Comparison of ENCODE assay signal across 19 cellular contexts in the genomic region with DNA sequence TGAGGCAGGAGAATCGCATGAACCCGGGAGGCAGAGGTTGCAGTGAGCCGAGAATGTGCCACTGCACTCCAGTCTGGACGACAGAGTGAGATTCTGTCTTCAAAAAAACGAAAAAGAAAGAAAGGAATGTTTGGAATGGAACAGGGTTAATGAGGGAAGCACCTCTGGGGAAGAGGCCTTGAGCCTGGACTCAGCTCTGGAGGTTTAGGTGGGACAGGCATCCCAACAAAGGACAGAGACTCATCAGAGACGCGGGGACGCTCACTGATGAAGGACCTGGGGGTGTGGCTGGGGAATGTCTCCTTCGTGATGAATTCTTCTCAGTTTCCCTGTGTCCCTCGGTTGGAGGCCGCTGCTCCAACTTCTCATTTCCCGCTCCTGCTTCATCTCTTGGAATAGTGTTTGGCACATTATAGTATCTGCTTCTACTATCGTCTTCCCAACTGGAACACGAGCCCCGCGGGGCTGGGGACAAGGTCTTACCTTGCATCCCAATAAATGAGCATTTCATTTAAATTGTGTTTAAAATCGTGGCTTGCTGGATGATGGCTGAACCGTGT. TPM values are rescaled to one million over a fixed set of nuclear protein-coding genes. Genes with fewer than 3 reads are reported as not detected.
DNase-seq lines count a peak whose midpoint lies in the region; ATAC-seq and TF ChIP-seq lines count a peak whose summit lies in the region.
"Had no signal": no experiment of that assay in that cellular context is flagged by ENCODE, and none has a peak within 500 bp of the region (broad histone marks: within the 10 kb centered on the region; RNA-seq: fewer than 3 reads in every experiment).

No MANE protein-coding gene starts in this region.

- H3K9me3 Mint-ChIP-seq in GM23338 (no peaks in the 10 kb centered on the region), osteocyte (ENCODE audit: unreplicated experiment) (no peaks in the 10 kb centered on the region), neural progenitor cell (no peaks in the 10 kb centered on the region)

- H3F3A ChIP-seq in GM23338 (replicated peaks; ENCODE audit: low read depth), result no peaks in the 10 kb centered on the region
- H3F3A ChIP-seq in neural progenitor cell (ENCODE audit: low read depth), result no peaks in the 10 kb centered on the region

- no peak overlapping the region for H3K27ac Mint-ChIP-seq in GM23338
- H3K27ac Mint-ChIP-seq in osteocyte (ENCODE audit: unreplicated experiment), result no peak overlapping the region
- H3K27ac Mint-ChIP-seq in neural progenitor cell, result no peak overlapping the region
- H3K27ac Mint-ChIP-seq: CD14-positive monocyte had no signal

- H3K27me3 Mint-ChIP-seq in GM23338 (ENCODE audit: insufficient read depth, low read depth, poor library complexity) (peaks cover 3% of the 10 kb centered on the region), osteocyte (ENCODE audit: unreplicated experiment) (peaks cover 24% of the 10 kb centered on the region), neural progenitor cell (ENCODE audit: insufficient read depth, low read depth) (no peaks in the 10 kb centered on the region)

- H3K4me3 ChIP-seq in BLaER1, result no peak overlapping the region
- H3K4me3 ChIP-seq in GM23338, result no peak overlapping the region
- no peak overlapping the region for H3K4me3 ChIP-seq in neural progenitor cell
- H3K4me3 ChIP-seq: MG63, SJCRH30 had no signal

- peak; percentile 35 for ATAC-seq in GM23338

- H3K27me3 ChIP-seq in BLaER1, result no peaks in the 10 kb centered on the region
- no peaks in the 10 kb centered on the region for H3K27me3 ChIP-seq in GM23338 (ENCODE audit: insufficient read depth)
- H3K27me3 ChIP-seq in neural progenitor cell, result no peaks in the 10 kb centered on the region
- H3K27me3 ChIP-seq: MG63, SJCRH30 had no signal

- H3K4me1 ChIP-seq in BLaER1 (peaks cover 22% of the 10 kb centered on the region), GM23338 (ENCODE audit: insufficient read depth) (no peaks in the 10 kb centered on the region), neural progenitor cell (no peaks in the 10 kb centered on the region)
- H3K4me1 ChIP-seq: SJCRH30 had no signal

- TF ChIP-seq CTCF in GM23338 (conservative IDR thresholded peaks at IDR 0.05; ENCODE audit: low read depth in 2 of 2) (no peak), osteocyte (IDR thresholded peaks at IDR 0.05) (no peak), neural progenitor cell (IDR thresholded peaks at IDR 0.05) (no peak)

- peaks cover 3% of the 10 kb centered on the region; the same call in 1 of the 3 replicates for H3K4me1 Mint-ChIP-seq in GM23338
- H3K4me1 Mint-ChIP-seq in osteocyte (ENCODE audit: unreplicated experiment), result peaks cover 5% of the 10 kb centered on the region
- H3K4me1 Mint-ChIP-seq in neural progenitor cell, result peaks cover 2% of the 10 kb centered on the region
- H3K4me1 Mint-ChIP-seq: CD14-positive monocyte had no signal

- H2AFZ ChIP-seq in GM23338 (peak overlapping the region; percentile 70; the same call in 1 of the 2 replicates), neural progenitor cell (replicated peaks) (no peak overlapping the region)

- H3K79me2 ChIP-seq in GM23338 (replicated peaks; ENCODE audit: insufficient read depth), result no peaks in the 10 kb centered on the region
- H3K79me2 ChIP-seq in neural progenitor cell (ENCODE audit: low read depth), result no peaks in the 10 kb centered on the region

- H3K4me2 ChIP-seq in BLaER1 (peak overlapping the region; percentile 63; the same call in 1 of the 2 replicates), GM23338 (no peak overlapping the region), neural progenitor cell (no peak overlapping the region)

- H4K20me1 ChIP-seq in BLaER1 (no peaks in the 10 kb centered on the region), GM23338 (replicated peaks; ENCODE audit: insufficient read depth) (no peaks in the 10 kb centered on the region), neural progenitor cell (ENCODE audit: low read depth) (no peaks in the 10 kb centered on the region)

- DNase-seq in GM23338 (ENCODE audit: low spot score) (peak; percentile 34), ecto neural progenitor cell (ENCODE audit: low spot score) (peak; percentile 29), osteocyte (ENCODE audit: extremely low spot score, unreplicated experiment) (peak; percentile 57), SK-N-DZ (ENCODE audit: low spot score) (no peak), neural progenitor cell (ENCODE audit: low spot score) (no peak)
- no peak for DNase-seq in activated CD8-positive, alpha-beta memory T cell treated with anti-CD3 and anti-CD28 coated beads for 24 hours
- DNase-seq: DMS 273 treated with DMSO at 0.1 percent for 48 hours, DND-41, MG63, NCI-H1048, NCI-H1436, NCI-H1930, NCI-H345, NCI-H524 treated with DMSO at 0.1 percent for 48 hours, PC-3, SJCRH30 had no signal

- H3K27ac ChIP-seq in BLaER1 (no peak overlapping the region; the same call in 1 of the 2 replicates), GM23338 (ENCODE audit: low read depth) (no peak overlapping the region), neural progenitor cell (no peak overlapping the region)
- H3K27ac ChIP-seq: SJCRH30 had no signal

- H3K9me3 ChIP-seq in BLaER1, result peaks cover 13% of the 10 kb centered on the region; the same call in 1 of the 2 replicates
- no peaks in the 10 kb centered on the region for H3K9me3 ChIP-seq in neural progenitor cell (ENCODE audit: low read depth)
- H3K9me3 ChIP-seq: MG63, SJCRH30 had no signal

- H3K9me2 ChIP-seq in GM23338 (ENCODE audit: insufficient read depth), result no peaks in the 10 kb centered on the region

- H3K4me3 Mint-ChIP-seq in GM23338 (no peak overlapping the region), osteocyte (ENCODE audit: unreplicated experiment) (no peak overlapping the region), neural progenitor cell (no peak overlapping the region)

- H3K9ac ChIP-seq in BLaER1, result no peak overlapping the region
- no peak overlapping the region for H3K9ac ChIP-seq in neural progenitor cell

- H3K36me3 ChIP-seq in BLaER1 (no peaks in the 10 kb centered on the region), GM23338 (ENCODE audit: insufficient read depth) (no peaks in the 10 kb centered on the region), neural progenitor cell (no peaks in the 10 kb centered on the region)
- H3K36me3 ChIP-seq: MG63, SJCRH30 had no signal

- H3K36me3 Mint-ChIP-seq in GM23338 (ENCODE audit: low read depth) (no peaks in the 10 kb centered on the region), osteocyte (ENCODE audit: unreplicated experiment) (no peaks in the 10 kb centered on the region), neural progenitor cell (no peaks in the 10 kb centered on the region)
- H3K36me3 Mint-ChIP-seq: CD14-positive monocyte had no signal

TF ChIP-seq in GM23338, 12 proteins besides CTCF, POLR2A, EP300 and RAD21 (continues in another document):
- TF ChIP-seq ZNF114 (CRISPR knock-in tag; IDR thresholded peaks at IDR 0.05) (no peak), EZH2 (IDR thresholded peaks at IDR 0.05; ENCODE audit: low read depth, unreplicated experiment) (no peak), JUNB (IDR thresholded peaks at IDR 0.05; ENCODE audit: unreplicated experiment) (no peak), CREB1 (CRISPR knock-in tag; IDR thresholded peaks at IDR 0.05; ENCODE audit: low read depth) (no peak), STAT1 (IDR thresholded peaks at IDR 0.05; ENCODE audit: unreplicated experiment) (no peak)
- TF ChIP-seq, protein P1, sequence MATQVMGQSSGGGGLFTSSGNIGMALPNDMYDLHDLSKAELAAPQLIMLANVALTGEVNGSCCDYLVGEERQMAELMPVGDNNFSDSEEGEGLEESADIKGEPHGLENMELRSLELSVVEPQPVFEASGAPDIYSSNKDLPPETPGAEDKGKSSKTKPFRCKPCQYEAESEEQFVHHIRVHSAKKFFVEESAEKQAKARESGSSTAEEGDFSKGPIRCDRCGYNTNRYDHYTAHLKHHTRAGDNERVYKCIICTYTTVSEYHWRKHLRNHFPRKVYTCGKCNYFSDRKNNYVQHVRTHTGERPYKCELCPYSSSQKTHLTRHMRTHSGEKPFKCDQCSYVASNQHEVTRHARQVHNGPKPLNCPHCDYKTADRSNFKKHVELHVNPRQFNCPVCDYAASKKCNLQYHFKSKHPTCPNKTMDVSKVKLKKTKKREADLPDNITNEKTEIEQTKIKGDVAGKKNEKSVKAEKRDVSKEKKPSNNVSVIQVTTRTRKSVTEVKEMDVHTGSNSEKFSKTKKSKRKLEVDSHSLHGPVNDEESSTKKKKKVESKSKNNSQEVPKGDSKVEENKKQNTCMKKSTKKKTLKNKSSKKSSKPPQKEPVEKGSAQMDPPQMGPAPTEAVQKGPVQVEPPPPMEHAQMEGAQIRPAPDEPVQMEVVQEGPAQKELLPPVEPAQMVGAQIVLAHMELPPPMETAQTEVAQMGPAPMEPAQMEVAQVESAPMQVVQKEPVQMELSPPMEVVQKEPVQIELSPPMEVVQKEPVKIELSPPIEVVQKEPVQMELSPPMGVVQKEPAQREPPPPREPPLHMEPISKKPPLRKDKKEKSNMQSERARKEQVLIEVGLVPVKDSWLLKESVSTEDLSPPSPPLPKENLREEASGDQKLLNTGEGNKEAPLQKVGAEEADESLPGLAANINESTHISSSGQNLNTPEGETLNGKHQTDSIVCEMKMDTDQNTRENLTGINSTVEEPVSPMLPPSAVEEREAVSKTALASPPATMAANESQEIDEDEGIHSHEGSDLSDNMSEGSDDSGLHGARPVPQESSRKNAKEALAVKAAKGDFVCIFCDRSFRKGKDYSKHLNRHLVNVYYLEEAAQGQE (IDR thresholded peaks at IDR 0.05; ENCODE audit: unreplicated experiment), result no peak
- TF ChIP-seq, protein P2, sequence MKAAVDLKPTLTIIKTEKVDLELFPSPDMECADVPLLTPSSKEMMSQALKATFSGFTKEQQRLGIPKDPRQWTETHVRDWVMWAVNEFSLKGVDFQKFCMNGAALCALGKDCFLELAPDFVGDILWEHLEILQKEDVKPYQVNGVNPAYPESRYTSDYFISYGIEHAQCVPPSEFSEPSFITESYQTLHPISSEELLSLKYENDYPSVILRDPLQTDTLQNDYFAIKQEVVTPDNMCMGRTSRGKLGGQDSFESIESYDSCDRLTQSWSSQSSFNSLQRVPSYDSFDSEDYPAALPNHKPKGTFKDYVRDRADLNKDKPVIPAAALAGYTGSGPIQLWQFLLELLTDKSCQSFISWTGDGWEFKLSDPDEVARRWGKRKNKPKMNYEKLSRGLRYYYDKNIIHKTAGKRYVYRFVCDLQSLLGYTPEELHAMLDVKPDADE (IDR thresholded peaks at IDR 0.05), result no peak

RNA-seq across cellular contexts. Expression of a gene that starts 27.6 kb away (rescaled TPM):
- total RNA-seq in GM23338 (2014; rRNA removed; shearing (Covaris generic)), result 0.69 and 1.5 TPM in 2 replicates
- polyA plus RNA-seq in GM23338 (2016; fragmentation: Nextera tagmentation; extraction: Ambion mirVana), result 0.76 and 0.92 TPM in 2 replicates
- total RNA-seq in osteocyte (not detected in 2 replicates), neural progenitor cell (ENCODE audit: low replicate concordance) (1.2 and 1.5 TPM in 2 replicates)
- 0.17 and 0.28 TPM in 2 replicates for polyA plus RNA-seq in SK-N-DZ (2014; cell fraction: cytosol; rRNA removed)
- 0.76 and 4.6 TPM in 2 replicates for polyA plus RNA-seq in SK-N-DZ (2014; cell fraction: nucleus; rRNA removed)
- total RNA-seq: PC-3 had no signal
- polyA plus RNA-seq: CD14-positive monocyte had no signal

RNA-seq across cellular contexts. Expression of a gene that starts 54.0 kb away (rescaled TPM):
- total RNA-seq in GM23338 (2014; rRNA removed; shearing (Covaris generic)), result 1.0 TPM in 2 replicates
- polyA plus RNA-seq in GM23338 (2016; fragmentation: Nextera tagmentation; extraction: Ambion mirVana), result 2.0 and 2.1 TPM in 2 replicates
- 0.05 and 0.34 TPM in 2 replicates for total RNA-seq in osteocyte
- polyA plus RNA-seq in SK-N-DZ (2014; cell fraction: cytosol; rRNA removed), result not detected in 2 replicates
- polyA plus RNA-seq in SK-N-DZ (2014; cell fraction: nucleus; rRNA removed), result not detected in 2 replicates
- total RNA-seq in neural progenitor cell (ENCODE audit: low replicate concordance), result 0.09 TPM in 1 of 2 replicates, not detected in the other
- total RNA-seq: H4, PC-3, SJCRH30 had no signal
- polyA plus RNA-seq: CD14-positive monocyte had no signal

Comparison
In these comparisons a context has a peak if more than half of its experiments do, and no peak if none do; other contexts are left out.
1. DNase-seq: peak in GM23338 (single experiment), ecto neural progenitor cell (single experiment) and osteocyte (single experiment); none in SK-N-DZ (single experiment), activated CD8-positive, alpha-beta memory T cell treated with anti-CD3 and anti-CD28 coated beads for 24 hours (single experiment) and neural progenitor cell (single experiment).